In the genomic region with DNA sequence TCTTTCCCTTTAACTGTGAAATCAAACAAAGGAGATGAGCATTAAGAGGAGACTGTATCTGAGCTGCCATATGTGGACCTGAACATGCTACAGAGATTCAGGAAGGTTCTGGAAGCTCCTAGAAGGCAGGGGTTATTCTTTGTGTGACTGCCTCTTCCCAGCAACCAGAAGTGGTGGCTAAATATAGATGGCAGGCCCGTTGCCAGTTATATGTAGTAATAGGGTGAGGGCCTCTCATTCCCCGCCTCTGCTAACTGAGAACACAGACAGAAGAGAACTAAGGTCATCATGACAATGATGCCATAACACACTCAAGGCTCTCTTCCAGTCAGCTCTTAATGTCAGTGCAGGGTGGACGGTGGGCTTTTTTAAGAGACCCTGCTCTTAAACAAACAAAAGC, we compare ENCODE assay signal across 13 cellular contexts. TPM values are rescaled to one million over a fixed set of nuclear protein-coding genes. Genes with fewer than 3 reads are reported as not detected.
DNase-seq lines count a peak whose midpoint lies in the region; ATAC-seq and TF ChIP-seq lines count a peak whose summit lies in the region.
"Had no signal": no experiment of that assay in that cellular context is flagged by ENCODE, and none has a peak within 500 bp of the region (broad histone marks: within the 10 kb centered on the region; RNA-seq: fewer than 3 reads in every experiment).

No MANE protein-coding gene starts in this region.

- DNase-seq in NCI-H1092 (lab: John Stamatoyannopoulos, UW) (peak; percentile 77), SKM-1 (lab: John Stamatoyannopoulos, UW; ENCODE audit: unreplicated experiment) (peak; percentile 40), fibroblast of villous mesenchyme (ENCODE audit: low read depth) (peak; percentile 59), skeletal muscle cell (ENCODE audit: low read depth) (peak; percentile 48), glomerular visceral epithelial cell (ENCODE audit: extremely low spot score) (no peak)
- DNase-seq in activated CD4-positive, alpha-beta T cell treated with anti-CD3 and anti-CD28 coated beads for 1 hour, result no peak
- DNase-seq: hypothalamus, NCI-H146, small intestine had no signal

- no peak for TF ChIP-seq CTCF in fibroblast of villous mesenchyme (IDR thresholded peaks at IDR 0.05; ENCODE audit: insufficient read depth, low read depth, low read length)

- no peak overlapping the region for H3K4me3 ChIP-seq in fibroblast of villous mesenchyme (ENCODE audit: low read depth, low read length)
- H3K4me3 ChIP-seq in skeletal muscle cell (ENCODE audit: low read depth, low read length), result no peak overlapping the region

- ATAC-seq in HG03139 (IDR thresholded peaks at IDR 0.05; ENCODE audit: unreplicated experiment) (no peak), GM21619 (IDR thresholded peaks at IDR 0.05; ENCODE audit: unreplicated experiment) (no peak)
- ATAC-seq: activated CD4-positive, CD25-positive, alpha-beta regulatory T cell treated with anti-CD3 and anti-CD28 coated beads, Interleukin-2, amount 50 U/mL, for 24 hours had no signal

RNA-seq across cellular contexts. Expression of a gene that starts 22.5 kb away (rescaled TPM):
- total RNA-seq in fibroblast of villous mesenchyme, result under 0.01 TPM in 1 of 2 replicates, not detected in the other

RNA-seq across cellular contexts. Expression of a gene that starts 29.7 kb away (rescaled TPM):
- not detected in 2 replicates for total RNA-seq in fibroblast of villous mesenchyme
- total RNA-seq: activated T-helper 17 cell treated with anti-CD3 and anti-CD28 coated beads, Interleukin-2, amount 50 U/mL, for 72 hours had no signal

Comparison
In these comparisons a context has a peak if more than half of its experiments do, and no peak if none do; other contexts are left out.
1. DNase-seq: peak in NCI-H1092 (single experiment), SKM-1 (single experiment), fibroblast of villous mesenchyme (single experiment) and skeletal muscle cell (single experiment); none in activated CD4-positive, alpha-beta T cell treated with anti-CD3 and anti-CD28 coated beads for 1 hour (single experiment) and glomerular visceral epithelial cell (single experiment).